13 cellular contexts compared by ENCODE assay signal in the genomic region with DNA sequence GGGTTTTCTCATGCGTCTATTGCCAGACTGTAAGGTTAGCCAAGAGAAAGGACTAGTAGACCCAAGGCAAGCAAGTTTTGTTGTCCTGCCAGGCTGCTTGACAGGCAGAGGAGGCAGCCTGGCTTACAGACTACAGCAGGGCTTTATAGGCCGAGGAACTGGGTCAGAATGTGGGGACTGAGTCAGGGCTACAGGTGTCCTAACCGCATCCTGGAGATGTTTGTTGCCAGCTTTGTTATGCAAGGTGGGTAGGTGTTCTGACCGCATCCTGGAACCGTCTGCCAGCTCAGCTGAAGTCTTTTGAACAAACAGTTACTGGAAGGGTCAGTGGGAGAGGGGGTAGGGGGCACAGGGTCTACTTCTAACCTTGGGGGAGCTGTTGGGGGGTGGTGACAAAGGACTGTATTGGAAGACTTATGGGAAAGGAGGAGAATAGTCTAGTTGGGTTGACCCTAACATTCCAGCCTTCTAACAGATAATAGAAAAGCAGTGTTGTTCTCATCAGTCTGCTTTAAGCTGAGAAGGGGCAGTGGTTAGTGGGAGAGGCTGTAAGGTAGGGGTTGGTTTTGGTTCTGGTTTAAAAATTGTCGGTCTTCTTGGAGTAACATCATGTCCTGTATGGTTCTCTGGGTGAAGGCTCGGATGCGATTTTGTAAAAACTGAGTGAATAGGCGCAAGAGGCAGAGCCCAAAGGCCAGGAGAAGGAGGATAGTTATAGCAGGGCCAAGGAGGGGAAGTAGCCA.
DNase-seq lines count a peak whose midpoint lies in the region; ATAC-seq and TF ChIP-seq lines count a peak whose summit lies in the region.
"Had no signal": no experiment of that assay in that cellular context is flagged by ENCODE, and none has a peak within 500 bp of the region (broad histone marks: within the 10 kb centered on the region; RNA-seq: fewer than 3 reads in every experiment).

No MANE protein-coding gene starts in this region.

- peak overlapping the region; percentile 2 for H3K27ac Mint-ChIP-seq in activated naive CD8-positive, alpha-beta T cell treated with anti-CD3 and anti-CD28 coated beads, Interleukin-2, amount 10 ng/mL, durations not matched to agents 7 days and 5 days
- no peak overlapping the region for H3K27ac Mint-ChIP-seq in activated naive CD8-positive, alpha-beta T cell treated with anti-CD3 and anti-CD28 coated beads, Interleukin-2, amount 50 U/mL, for 24 hours
- H3K27ac Mint-ChIP-seq in osteocyte (ENCODE audit: unreplicated experiment): no peak overlapping the region

- H3K4me2 ChIP-seq in mammary epithelial cell (ENCODE audit: insufficient read depth, low read depth, low read length): no peak overlapping the region

- H3K36me3 ChIP-seq in RWPE2 (ENCODE audit: low read depth) (no peaks in the 10 kb centered on the region), mammary epithelial cell (ENCODE audit: insufficient read depth, low read length) (no peaks in the 10 kb centered on the region)
- H3K36me3 ChIP-seq: pancreas had no signal

- H4K20me1 ChIP-seq in mammary epithelial cell (ENCODE audit: insufficient read depth, low read length): no peaks in the 10 kb centered on the region

- no peak overlapping the region for H2AFZ ChIP-seq in mammary epithelial cell (ENCODE audit: low read depth, low read length)

- WGBS in mammary epithelial cell (ENCODE audit: low coverage, missing lambda C conversion rate): 49% methylated on average over 8 of the region's 9 CpGs

- H3K9me3 ChIP-seq in RWPE2 (ENCODE audit: severe bottlenecking): no peaks in the 10 kb centered on the region
- peaks cover 4% of the 10 kb centered on the region for H3K9me3 ChIP-seq in mammary epithelial cell (replicated peaks; ENCODE audit: insufficient read depth, low read length)
- H3K9me3 ChIP-seq: pancreas had no signal

- intact Hi-C loops in mammary epithelial cell (cut with micrococcal nuclease): no loop called here

- POLR2A ChIA-PET in activated naive CD8-positive, alpha-beta T cell treated with anti-CD3 and anti-CD28 coated beads, Interleukin-2, amount 10 ng/mL, durations not matched to agents 7 days and 5 days (lab: Charles Lee): no interaction called here

- in situ Hi-C loops in mammary epithelial cell (cut with MboI; ENCODE audit: low sequenced_read_pairs in 2 of 2): no loop called here

- TF ChIP-seq CTCF in RWPE2 (IDR thresholded peaks at IDR 0.05; ENCODE audit: poor library complexity, severe bottlenecking) (no peak), mammary epithelial cell (conservative IDR thresholded peaks at IDR 0.05 in 1 of 2, IDR thresholded peaks at IDR 0.05 in 1 of 2; ENCODE audit: extremely low read depth in 1 of 2, insufficient read depth in 1 of 2, low read depth in 1 of 2, low read length in 2 of 2) (no peak), osteocyte (IDR thresholded peaks at IDR 0.05) (no peak)

- H3K27me3 Mint-ChIP-seq in activated naive CD8-positive, alpha-beta T cell treated with anti-CD3 and anti-CD28 coated beads, Interleukin-2, amount 10 ng/mL, durations not matched to agents 7 days and 5 days: no peaks in the 10 kb centered on the region
- no peaks in the 10 kb centered on the region for H3K27me3 Mint-ChIP-seq in activated naive CD8-positive, alpha-beta T cell treated with anti-CD3 and anti-CD28 coated beads, Interleukin-2, amount 50 U/mL, for 24 hours
- H3K27me3 Mint-ChIP-seq in osteocyte (ENCODE audit: unreplicated experiment): no peaks in the 10 kb centered on the region

- no peak for ATAC-seq in activated naive CD8-positive, alpha-beta T cell treated with anti-CD3 and anti-CD28 coated beads, Interleukin-2, amount 10 ng/mL, durations not matched to agents 7 days and 5 days (ENCODE audit: low read depth)
- no peak for ATAC-seq in activated naive CD8-positive, alpha-beta T cell treated with anti-CD3 and anti-CD28 coated beads, Interleukin-2, amount 50 U/mL, for 24 hours
- ATAC-seq in RWPE2 (ENCODE audit: low read depth): peak; percentile 76
- ATAC-seq: pancreas had no signal

- H3K9ac ChIP-seq in mammary epithelial cell (ENCODE audit: insufficient read depth, low read length): no peak overlapping the region

- no peak overlapping the region for H3K4me3 Mint-ChIP-seq in activated naive CD8-positive, alpha-beta T cell treated with anti-CD3 and anti-CD28 coated beads, Interleukin-2, amount 10 ng/mL, durations not matched to agents 7 days and 5 days
- H3K4me3 Mint-ChIP-seq in activated naive CD8-positive, alpha-beta T cell treated with anti-CD3 and anti-CD28 coated beads, Interleukin-2, amount 50 U/mL, for 24 hours: no peak overlapping the region
- H3K4me3 Mint-ChIP-seq in osteocyte (ENCODE audit: unreplicated experiment): no peak overlapping the region

- H3K27ac ChIP-seq in RWPE2 (ENCODE audit: poor library complexity, severe bottlenecking): no peak overlapping the region
- H3K27ac ChIP-seq in mammary epithelial cell (ENCODE audit: insufficient read depth, low read depth, low read length): no peak overlapping the region
- H3K27ac ChIP-seq: pancreas had no signal

- dilution Hi-C loops in mammary epithelial cell (cut with HindIII; ENCODE audit: low sequenced_read_pairs): no loop called here

- DNase-seq in activated naive CD8-positive, alpha-beta T cell treated with anti-CD3 and anti-CD28 coated beads, Interleukin-2, amount 10 ng/mL, durations not matched to agents 7 days and 5 days: no peak
- DNase-seq in activated naive CD8-positive, alpha-beta T cell treated with anti-CD3 and anti-CD28 coated beads, Interleukin-2, amount 50 U/mL, for 24 hours: no peak
- no peak for DNase-seq in RWPE2 (ENCODE audit: low spot score)
- peak; percentile 84 for DNase-seq in mammary epithelial cell
- DNase-seq in stimulated activated CD8-positive, alpha-beta memory T cell treated with anti-CD3 and anti-CD28 coated beads, Interleukin-4, amount 100 ng/mL, for 24 hours (ENCODE audit: low read depth): peak; percentile 2
- DNase-seq in hepatic stellate cell (ENCODE audit: low spot score): no peak
- no peak for DNase-seq in osteocyte (ENCODE audit: extremely low spot score, unreplicated experiment)
- no peak for DNase-seq in NAMALWA (ENCODE audit: low spot score)
- DNase-seq: activated CD4-positive, alpha-beta T cell treated with anti-CD3 and anti-CD28 coated beads, Interleukin-2, amount 50 U/mL, for 4 hours; anterior cingulate cortex; midbrain; NCI-H446; pancreas had no signal

- no peak overlapping the region for H3K4me3 ChIP-seq in RWPE2 (ENCODE audit: severe bottlenecking)
- no peak overlapping the region for H3K4me3 ChIP-seq in mammary epithelial cell (replicated peaks in 1 of 3; ENCODE audit: insufficient read depth in 1 of 3, low read depth in 2 of 3, low read length in 3 of 3)
- H3K4me3 ChIP-seq: pancreas had no signal

- H3K4me1 ChIP-seq in RWPE2 (ENCODE audit: insufficient read depth, poor library complexity, severe bottlenecking): no peaks in the 10 kb centered on the region
- peaks cover 17% of the 10 kb centered on the region for H3K4me1 ChIP-seq in mammary epithelial cell (ENCODE audit: insufficient read depth, low read length)
- H3K4me1 ChIP-seq: pancreas had no signal

- H3K27me3 ChIP-seq in RWPE2 (ENCODE audit: insufficient read depth, poor library complexity, severe bottlenecking): no peaks in the 10 kb centered on the region
- H3K27me3 ChIP-seq in mammary epithelial cell (ENCODE audit: insufficient read depth, low read length): no peaks in the 10 kb centered on the region
- H3K27me3 ChIP-seq: pancreas had no signal

- no peaks in the 10 kb centered on the region for H3K79me2 ChIP-seq in mammary epithelial cell (ENCODE audit: insufficient read depth, low read length)

- no peaks in the 10 kb centered on the region for H3K36me3 Mint-ChIP-seq in activated naive CD8-positive, alpha-beta T cell treated with anti-CD3 and anti-CD28 coated beads, Interleukin-2, amount 10 ng/mL, durations not matched to agents 7 days and 5 days
- no peaks in the 10 kb centered on the region for H3K36me3 Mint-ChIP-seq in activated naive CD8-positive, alpha-beta T cell treated with anti-CD3 and anti-CD28 coated beads, Interleukin-2, amount 50 U/mL, for 24 hours (ENCODE audit: low read depth)
- no peaks in the 10 kb centered on the region for H3K36me3 Mint-ChIP-seq in osteocyte (ENCODE audit: unreplicated experiment)

- no peaks in the 10 kb centered on the region for H3K4me1 Mint-ChIP-seq in activated naive CD8-positive, alpha-beta T cell treated with anti-CD3 and anti-CD28 coated beads, Interleukin-2, amount 10 ng/mL, durations not matched to agents 7 days and 5 days
- no peaks in the 10 kb centered on the region for H3K4me1 Mint-ChIP-seq in activated naive CD8-positive, alpha-beta T cell treated with anti-CD3 and anti-CD28 coated beads, Interleukin-2, amount 50 U/mL, for 24 hours
- H3K4me1 Mint-ChIP-seq in osteocyte (ENCODE audit: unreplicated experiment): no peaks in the 10 kb centered on the region

- BruUV-seq in mammary epithelial cell (replicated peaks; lab: Mats Ljungman, UMichigan): no TSS peak

- CTCF ChIA-PET in mammary epithelial cell (lab: Charles Lee; ENCODE audit: low non-redundant PET): no interaction called here

- peaks cover 19% of the 10 kb centered on the region for H3K9me3 Mint-ChIP-seq in activated naive CD8-positive, alpha-beta T cell treated with anti-CD3 and anti-CD28 coated beads, Interleukin-2, amount 10 ng/mL, durations not matched to agents 7 days and 5 days
- H3K9me3 Mint-ChIP-seq in activated naive CD8-positive, alpha-beta T cell treated with anti-CD3 and anti-CD28 coated beads, Interleukin-2, amount 50 U/mL, for 24 hours: peaks cover 26% of the 10 kb centered on the region
- peaks cover 23% of the 10 kb centered on the region for H3K9me3 Mint-ChIP-seq in osteocyte (ENCODE audit: unreplicated experiment)

Comparison
In these comparisons a context has a peak if more than half of its experiments do, and no peak if none do; other contexts are left out.
1. DNase-seq: peak in mammary epithelial cell (single experiment) and stimulated activated CD8-positive, alpha-beta memory T cell treated with anti-CD3 and anti-CD28 coated beads, Interleukin-4, amount 100 ng/mL, for 24 hours (single experiment); none in activated naive CD8-positive, alpha-beta T cell treated with anti-CD3 and anti-CD28 coated beads, Interleukin-2, amount 10 ng/mL, durations not matched to agents 7 days and 5 days (single experiment), activated naive CD8-positive, alpha-beta T cell treated with anti-CD3 and anti-CD28 coated beads, Interleukin-2, amount 50 U/mL, for 24 hours (single experiment), RWPE2 (single experiment), hepatic stellate cell (single experiment), osteocyte (single experiment) and NAMALWA (single experiment).